ENCODE assay signal across 21 cellular contexts in genomic region chr1:26036756-26037281, GRCh38. TPM values are rescaled to one million over a fixed set of nuclear protein-coding genes. Genes with fewer than 3 reads are reported as not detected.
DNase-seq lines count a peak whose midpoint lies in the region; ATAC-seq, FAIRE-seq and TF ChIP-seq lines count a peak whose summit lies in the region.
"Had no signal": no experiment of that assay in that cellular context is flagged by ENCODE, and none has a peak within 500 bp of the region (broad histone marks: within the 10 kb centered on the region; RNA-seq: fewer than 3 reads in every experiment).

No MANE protein-coding gene starts in this region.

- no peaks in the 10 kb centered on the region for H3F3A ChIP-seq in GM23338 (replicated peaks; ENCODE audit: low read depth)

- H3K79me2 ChIP-seq in GM23338 (replicated peaks; ENCODE audit: insufficient read depth): no peaks in the 10 kb centered on the region

- H3K27me3 Mint-ChIP-seq in GM23338 (ENCODE audit: insufficient read depth, low read depth, poor library complexity): peaks cover 42% of the 10 kb centered on the region
- H3K27me3 Mint-ChIP-seq in neural crest cell (ENCODE audit: low read depth): peaks cover 2% of the 10 kb centered on the region
- H3K27me3 Mint-ChIP-seq: activated naive CD4-positive, alpha-beta T cell treated with anti-CD3 and anti-CD28 coated beads, Interleukin-2, amount 50 U/mL, for 24 hours had no signal

- TF ChIP-seq RAD21 in A549 (conservative IDR thresholded peaks at IDR 0.05 in 1 of 2, IDR thresholded peaks at IDR 0.05 in 1 of 2): no peak

- H3K4me2 ChIP-seq in A549 (peak overlapping the region; percentile 99), GM23338 (no peak overlapping the region)

- intact Hi-C loops in body of pancreas (cut with DNase I): no loop called here

- no peaks in the 10 kb centered on the region for H4K20me1 ChIP-seq in GM23338 (replicated peaks; ENCODE audit: insufficient read depth)

- no peak for DNase-seq in A549 (ENCODE audit: low read depth in 1 of 2, low spot score in 1 of 2)
- no peak for DNase-seq in GM23338 (ENCODE audit: low spot score)
- peak in 1 of 4 donors; percentile 97 for DNase-seq in body of pancreas
- DNase-seq in neural crest cell (ENCODE audit: low read depth, low spot score): no peak
- no peak for DNase-seq in coronary artery (ENCODE audit: low spot score)
- no peak for DNase-seq in GM19238 (ENCODE audit: insufficient read length, low spot score)
- DNase-seq in LoVo (ENCODE audit: low spot score): no peak
- DNase-seq in SJCRH30: no peak
- DNase-seq: activated CD4-positive, alpha-beta T cell treated with anti-CD3 and anti-CD28 coated beads, Interleukin-2, amount 50 U/mL, for 4 hours; activated T-cell treated with anti-CD3 and anti-CD28 coated beads for 4 hours; CD8-positive, alpha-beta T cell; naive thymus-derived CD8-positive, alpha-beta T cell; NCI-H524 treated with DMSO at 0.1 percent for 48 hours; SHP77 treated with DMSO at 0.1 percent for 48 hours had no signal

- H3K27ac ChIP-seq in A549 (peak overlapping the region in 1 of 2 experiments; percentile 87; a peak in 4 of 6 replicates), GM23338 (ENCODE audit: low read depth) (no peak overlapping the region), body of pancreas (peak overlapping the region; percentile 91 to 99 (median 94)), coronary artery (no peak overlapping the region), SJCRH30 (no peak overlapping the region)
- H3K27ac ChIP-seq: prostate gland had no signal

- H3K36me3 Mint-ChIP-seq in GM23338 (ENCODE audit: low read depth) (no peaks in the 10 kb centered on the region), neural crest cell (ENCODE audit: low read depth) (no peaks in the 10 kb centered on the region)
- H3K36me3 Mint-ChIP-seq: activated naive CD4-positive, alpha-beta T cell treated with anti-CD3 and anti-CD28 coated beads, Interleukin-2, amount 50 U/mL, for 24 hours; naive thymus-derived CD8-positive, alpha-beta T cell had no signal

- CTCF ChIA-PET in A549 (lab: Yijun Ruan, JAX): interaction anchor here (0.7 to 3.1 kb wide), 30 partner anchors 8 to 380 kb away, joined by 3 to 30 read pairs (median 5); partner anchors contain the start of genes C1orf232, ZNF593 and ZNF593OS

- H3K4me1 Mint-ChIP-seq in GM23338: peaks cover 5% of the 10 kb centered on the region; the same call in 2 of the 3 replicates
- H3K4me1 Mint-ChIP-seq in neural crest cell: peaks cover 29% of the 10 kb centered on the region

- H3K27ac Mint-ChIP-seq in GM23338 (no peak overlapping the region), neural crest cell (ENCODE audit: unreplicated experiment) (no peak overlapping the region)
- H3K27ac Mint-ChIP-seq: activated naive CD4-positive, alpha-beta T cell treated with anti-CD3 and anti-CD28 coated beads, Interleukin-2, amount 50 U/mL, for 24 hours; dendritic cell treated with granulocyte-macrophage colony-stimulating factor and Interleukin-4, amounts not matched to agents 40 ng/mL and 50 ng/mL, for 4 days had no signal

- ATAC-seq in A549: no peak
- ATAC-seq in GM23338: no peak
- ATAC-seq in body of pancreas: no peak

- FAIRE-seq in A549 (lab: Jason Lieb, UNC): no peak

- no peak overlapping the region for H2AFZ ChIP-seq in GM23338

- 0 out of 3 replicates have a peak overlapping the region, but pooled peaks have one; percentile 84 for H3K4me3 Mint-ChIP-seq in GM23338
- H3K4me3 Mint-ChIP-seq in neural crest cell: peak overlapping the region; percentile 31

- POLR2A ChIA-PET in A549 (lab: Yijun Ruan, JAX): no interaction called here

- 83% methylated on average over 6 of the region's 11 CpGs for WGBS in A549 (ENCODE audit: missing lambda C conversion rate)
- 27 to 30% methylated on average over 10 to 11 of the region's 11 CpGs for WGBS in body of pancreas, 2 donors

- TF ChIP-seq CTCF in A549 (IDR thresholded peaks at IDR 0.05) (no peak), GM23338 (conservative IDR thresholded peaks at IDR 0.05; ENCODE audit: low read depth in 2 of 2) (no peak), body of pancreas (IDR thresholded peaks at IDR 0.05) (no peak), neural crest cell (conservative IDR thresholded peaks at IDR 0.05) (no peak), coronary artery (IDR thresholded peaks at IDR 0.05) (no peak)

- no peak for TF ChIP-seq POLR2A in A549 (IDR thresholded peaks at IDR 0.05; ENCODE audit: low read length)
- TF ChIP-seq POLR2A in body of pancreas (IDR thresholded peaks at IDR 0.05): no peak

- TF ChIP-seq EP300 in A549 (IDR thresholded peaks at IDR 0.05): no peak

- H3K9me2 ChIP-seq in GM23338 (ENCODE audit: insufficient read depth): no peaks in the 10 kb centered on the region

- H3K27me3 ChIP-seq in GM23338 (ENCODE audit: insufficient read depth) (peaks cover 29% of the 10 kb centered on the region), body of pancreas (no peaks in the 10 kb centered on the region), SJCRH30 (0 out of 2 replicates have a peak, but pooled peaks cover 4% of the 10 kb centered on the region)

- H3K36me3 ChIP-seq in GM23338 (ENCODE audit: insufficient read depth): no peaks in the 10 kb centered on the region
- no peaks in the 10 kb centered on the region for H3K36me3 ChIP-seq in body of pancreas (replicated peaks in 1 of 2; ENCODE audit: insufficient read depth in 1 of 2, low read depth in 2 of 2)
- no peaks in the 10 kb centered on the region for H3K36me3 ChIP-seq in SJCRH30
- H3K36me3 ChIP-seq: prostate gland had no signal

- H3K4me1 ChIP-seq in A549 (peaks cover 11% of the 10 kb centered on the region), GM23338 (ENCODE audit: insufficient read depth) (peaks cover 6% of the 10 kb centered on the region; the same call in 1 of the 2 replicates), body of pancreas (peaks cover 76% of the 10 kb centered on the region), SJCRH30 (peaks cover 8% of the 10 kb centered on the region)

- H3K4me3 ChIP-seq in A549 (no peak overlapping the region), GM23338 (no peak overlapping the region), body of pancreas (no peak overlapping the region), coronary artery (no peak overlapping the region), SJCRH30 (no peak overlapping the region)

- H3K9me3 Mint-ChIP-seq in GM23338 (no peaks in the 10 kb centered on the region; the same call in 2 of the 3 replicates), neural crest cell (no peaks in the 10 kb centered on the region)
- H3K9me3 Mint-ChIP-seq: activated naive CD4-positive, alpha-beta T cell treated with anti-CD3 and anti-CD28 coated beads, Interleukin-2, amount 50 U/mL, for 24 hours; CD8-positive, alpha-beta T cell; dendritic cell treated with granulocyte-macrophage colony-stimulating factor and Interleukin-4, amounts not matched to agents 40 ng/mL and 50 ng/mL, for 4 days; naive thymus-derived CD8-positive, alpha-beta T cell had no signal

- no peaks in the 10 kb centered on the region for H3K9me3 ChIP-seq in A549
- no peaks in the 10 kb centered on the region for H3K9me3 ChIP-seq in body of pancreas
- no peaks in the 10 kb centered on the region for H3K9me3 ChIP-seq in SJCRH30 (replicated peaks)
- H3K9me3 ChIP-seq: prostate gland had no signal

TF ChIP-seq in GM23338, 12 proteins besides CTCF, POLR2A, EP300 and RAD21 (continues in another document):
- no peak for TF ChIP-seq CREB1 (CRISPR knock-in tag; IDR thresholded peaks at IDR 0.05; ENCODE audit: low read depth)

RNA-seq across cellular contexts. Expression of gene SLC30A2, which starts 9.1 kb away (rescaled TPM):
- polyA plus RNA-seq in A549 (2011; rRNA removed): not detected in 2 replicates
- polyA plus RNA-seq in A549 (2012; cell fraction: cytosol; rRNA removed): not detected in 2 replicates
- not detected in 2 replicates for polyA plus RNA-seq in A549 (2012; cell fraction: nucleus; rRNA removed)
- not detected in 3 replicates for polyA plus RNA-seq in A549 (2017; fragmentation: RNase III; extraction: RNeasy Plus Mini Kit Qiagen cat#74134 plus additional on column Dnase treatment)
- not detected in 2 replicates for polyA minus RNA-seq in A549 (2011; rRNA and poly(A)+ RNA removed)
- total RNA-seq in GM23338 (2014; rRNA removed; shearing (Covaris generic)): 0.07 TPM in 1 of 2 replicates, not detected in the other
- polyA plus RNA-seq in GM23338 (2016; fragmentation: Nextera tagmentation; extraction: Ambion mirVana): not detected in 2 replicates
- 10 to 100 TPM; 44.5 to 64.6 TPM for total RNA-seq in body of pancreas
- not detected in 2 replicates for total RNA-seq in neural crest cell
- total RNA-seq in SJCRH30 (2014; rRNA removed; shearing (Covaris generic)): 0.08 and 0.26 TPM in 2 replicates
- total RNA-seq: CD8-positive, alpha-beta T cell; endothelial cell of umbilical vein; lung microvascular endothelial cell; naive thymus-derived CD8-positive, alpha-beta T cell; T-helper 1 cell treated with Interleukin-12 subunit alpha and Interleukin-12 subunit beta and Interleukin-4 antibody, amounts not matched to agents 30 ng/mL and 1 ng/mL, for 36 hours; temporal lobe had no signal
- polyA plus RNA-seq: endothelial cell of umbilical vein had no signal

RNA-seq across cellular contexts. Expression of gene EXTL1, which starts 15.2 kb away (rescaled TPM):
- 0.03 and 0.09 TPM in 2 replicates for polyA plus RNA-seq in A549 (2011; rRNA removed)
- polyA plus RNA-seq in A549 (2012; cell fraction: cytosol; rRNA removed): 0.03 TPM in 2 replicates
- polyA plus RNA-seq in A549 (2012; cell fraction: nucleus; rRNA removed): 0.09 and 0.10 TPM in 2 replicates
- polyA plus RNA-seq in A549 (2017; fragmentation: RNase III; extraction: RNeasy Plus Mini Kit Qiagen cat#74134 plus additional on column Dnase treatment): 0.04 to 0.07 TPM in 2 of 3 replicates, not detected in the other
- polyA minus RNA-seq in A549 (2011; rRNA and poly(A)+ RNA removed): 0.15 TPM in 1 of 2 replicates, not detected in the other
- total RNA-seq in GM23338 (2014; rRNA removed; shearing (Covaris generic)): 0.35 and 1.2 TPM in 2 replicates
- 0.21 and 0.37 TPM in 2 replicates for polyA plus RNA-seq in GM23338 (2016; fragmentation: Nextera tagmentation; extraction: Ambion mirVana)
- total RNA-seq in body of pancreas: not detected
- total RNA-seq in neural crest cell: 7.6 and 8.1 TPM in 2 replicates
- 32.7 and 38.7 TPM in 2 replicates for total RNA-seq in SJCRH30 (2014; rRNA removed; shearing (Covaris generic))
- total RNA-seq: endothelial cell of umbilical vein; T-helper 1 cell treated with Interleukin-12 subunit alpha and Interleukin-12 subunit beta and Interleukin-4 antibody, amounts not matched to agents 30 ng/mL and 1 ng/mL, for 36 hours had no signal
- polyA plus RNA-seq: endothelial cell of umbilical vein; naive thymus-derived CD8-positive, alpha-beta T cell had no signal

RNA-seq across cellular contexts. Expression of gene TRIM63, which starts 30.6 kb away (rescaled TPM):
- polyA plus RNA-seq in A549 (2011; rRNA removed) (not detected in 2 replicates), A549 (2017; fragmentation: RNase III; extraction: RNeasy Plus Mini Kit Qiagen cat#74134 plus additional on column Dnase treatment) (not detected in 3 replicates), GM23338 (2016; fragmentation: Nextera tagmentation; extraction: Ambion mirVana) (not detected in 2 replicates)
- polyA plus RNA-seq in A549 (2012; cell fraction: cytosol; rRNA removed): not detected in 2 replicates
- not detected in 2 replicates for polyA plus RNA-seq in A549 (2012; cell fraction: nucleus; rRNA removed)
- not detected in 2 replicates for polyA minus RNA-seq in A549 (2011; rRNA and poly(A)+ RNA removed)
- 0.17 TPM in 1 of 2 replicates, not detected in the other for total RNA-seq in GM23338 (2014; rRNA removed; shearing (Covaris generic))
- total RNA-seq in body of pancreas (not detected), neural crest cell (not detected in 2 replicates)
- not detected in 2 replicates for total RNA-seq in SJCRH30 (2014; rRNA removed; shearing (Covaris generic))
- total RNA-seq: CD8-positive, alpha-beta T cell; endothelial cell of umbilical vein; lung microvascular endothelial cell; naive thymus-derived CD8-positive, alpha-beta T cell; T-helper 1 cell treated with Interleukin-12 subunit alpha and Interleukin-12 subunit beta and Interleukin-4 antibody, amounts not matched to agents 30 ng/mL and 1 ng/mL, for 36 hours; temporal lobe had no signal
- polyA plus RNA-seq: endothelial cell of umbilical vein; naive thymus-derived CD8-positive, alpha-beta T cell had no signal

RNA-seq across cellular contexts. Expression of gene PAFAH2, which starts 39.0 kb away (rescaled TPM):
- polyA plus RNA-seq in A549 (2011; rRNA removed): 13.7 and 13.8 TPM in 2 replicates
- polyA plus RNA-seq in A549 (2012; cell fraction: cytosol; rRNA removed): 6.3 and 6.8 TPM in 2 replicates
- 3.9 and 5.0 TPM in 2 replicates for polyA plus RNA-seq in A549 (2012; cell fraction: nucleus; rRNA removed)
- polyA plus RNA-seq in A549 (2017; fragmentation: RNase III; extraction: RNeasy Plus Mini Kit Qiagen cat#74134 plus additional on column Dnase treatment): 6.3 to 7.1 TPM (median 7.0 TPM) in 3 replicates
- 12.1 and 12.2 TPM in 2 replicates for polyA minus RNA-seq in A549 (2011; rRNA and poly(A)+ RNA removed)
- 7.7 and 10.3 TPM in 2 replicates for total RNA-seq in GM23338 (2014; rRNA removed; shearing (Covaris generic))
- 5.7 TPM in 2 replicates for polyA plus RNA-seq in GM23338 (2016; fragmentation: Nextera tagmentation; extraction: Ambion mirVana)
- total RNA-seq in body of pancreas: 10 to 100 TPM; 14.8 to 46.4 TPM
- 10.6 and 10.7 TPM in 2 replicates for total RNA-seq in neural crest cell
- 3.8 and 4.0 TPM in 2 replicates for total RNA-seq in SJCRH30 (2014; rRNA removed; shearing (Covaris generic))

Comparison
In these comparisons a context has a peak if more than half of its experiments do, and no peak if none do; other contexts are left out.
1. H3K27ac ChIP-seq: peak in body of pancreas (4 of 4); none in GM23338 (single experiment), coronary artery (0 of 2) and SJCRH30 (single experiment).
2. RNA of gene SLC30A2, which starts 9.1 kb away (total RNA-seq): 44.5 to 64.6 TPM in body of pancreas; 0.08 to 0.26 TPM in SJCRH30, 0.07 TPM in GM23338 and not detected in neural crest cell; every median in the first group is over 10 times any median in the second.